1 cellular context compared by ENCODE assay signal in genomic region chr15:25436707-25437106, GRCh38.
TF ChIP-seq lines count a peak whose summit lies in the region.

No MANE protein-coding gene starts in this region.

TF ChIP-seq in H1, 55 proteins besides CTCF, POLR2A, EP300 and RAD21:
- TF ChIP-seq E2F6 (IDR thresholded peaks at IDR 0.05) (no peak), POU5F1 (IDR thresholded peaks at IDR 0.05; ENCODE audit: low read depth, low read length) (no peak), BCL11A (IDR thresholded peaks at IDR 0.05; ENCODE audit: low read depth in 2 of 2, low read length in 2 of 2) (no peak), CTBP2 (IDR thresholded peaks at IDR 0.05; ENCODE audit: borderline replicate concordance, insufficient read depth, insufficient read length, low read length) (no peak), SIN3A (conservative IDR thresholded peaks at IDR 0.05 in 1 of 2, IDR thresholded peaks at IDR 0.05 in 1 of 2; ENCODE audit: low read depth in 1 of 2, low read length in 2 of 2) (no peak), KDM1A (IDR thresholded peaks at IDR 0.05; ENCODE audit: borderline replicate concordance, low read length) (no peak), KDM5A (IDR thresholded peaks at IDR 0.05; ENCODE audit: low read length) (no peak), USF2 (IDR thresholded peaks at IDR 0.05; ENCODE audit: low read length) (no peak), YY1 (IDR thresholded peaks at IDR 0.05; ENCODE audit: low read depth, low read length) (no peak), CHD1 (IDR thresholded peaks at IDR 0.05; ENCODE audit: low read depth, low read length) (no peak), MAFK (IDR thresholded peaks at IDR 0.05; ENCODE audit: low read depth, low read length) (no peak), TEAD4 (IDR thresholded peaks at IDR 0.05; ENCODE audit: low read depth, low read length) (no peak), ASH2L (IDR thresholded peaks at IDR 0.05; ENCODE audit: low read length) (no peak), HDAC6 (IDR thresholded peaks at IDR 0.05; ENCODE audit: low read depth, low read length) (no peak), SP2 (IDR thresholded peaks at IDR 0.05; ENCODE audit: low read length) (no peak), NRF1 (IDR thresholded peaks at IDR 0.05; ENCODE audit: low read depth, low read length) (no peak), RFX5 (IDR thresholded peaks at IDR 0.05; ENCODE audit: borderline replicate concordance, low read depth, low read length) (no peak), TAF1 (IDR thresholded peaks at IDR 0.05; ENCODE audit: low read depth, low read length) (no peak)
